In genomic region chr20:40962733-40963504, GRCh38 we compare ENCODE assay signal across 1 cellular context.
TF ChIP-seq lines count a peak whose summit lies in the region.

No MANE protein-coding gene starts in this region.

TF ChIP-seq in HepG2, 621 proteins besides CTCF, POLR2A, EP300 and RAD21 (continued from another document):
- TF ChIP-seq ZNF770 (CRISPR knock-in tag; IDR thresholded peaks at IDR 0.05) (0 out of 2 replicates have a peak, but pooled peaks have one; percentile 37), MIER3 (CRISPR knock-in tag; IDR thresholded peaks at IDR 0.05; ENCODE audit: borderline replicate concordance) (peak; percentile 31; the same call in 1 of the 2 replicates), ZBTB7B (CRISPR knock-in tag; IDR thresholded peaks at IDR 0.05) (no peak), MTERF4 (CRISPR knock-in tag; IDR thresholded peaks at IDR 0.05) (peak; percentile 31; the same call in 1 of the 2 replicates), SRSF1 (optimal IDR thresholded peaks at IDR 0.05; ENCODE audit: low read depth, low read length) (peak; percentile 76), THAP9 (CRISPR knock-in tag; IDR thresholded peaks at IDR 0.05; ENCODE audit: borderline replicate concordance) (peak; percentile 35), PRMT3 (CRISPR knock-in tag; IDR thresholded peaks at IDR 0.05; ENCODE audit: borderline replicate concordance, low read depth) (no peak), NR2F6 (IDR thresholded peaks at IDR 0.05) (no peak), NR2F6 (CRISPR knock-in tag; IDR thresholded peaks at IDR 0.05) (peak; percentile 35; the same call in 1 of the 2 replicates), IKZF4 (CRISPR knock-in tag; IDR thresholded peaks at IDR 0.05; ENCODE audit: borderline replicate concordance, low read depth, not compliant biosample characterization) (no peak), ZNF746 (CRISPR knock-in tag; IDR thresholded peaks at IDR 0.05) (0 out of 2 replicates have a peak, but pooled peaks have one; percentile 50), ATF1 (CRISPR knock-in tag; IDR thresholded peaks at IDR 0.05) (no peak), ZSCAN29 (CRISPR knock-in tag; conservative IDR thresholded peaks at IDR 0.05) (no peak), ZNF619 (CRISPR knock-in tag; IDR thresholded peaks at IDR 0.05) (peak; percentile 89; the same call in 1 of the 2 replicates), ZNF337 (CRISPR knock-in tag; IDR thresholded peaks at IDR 0.05; ENCODE audit: borderline replicate concordance, low read depth) (peak; percentile 40; the same call in 1 of the 2 replicates), NFKB2 (CRISPR knock-in tag; IDR thresholded peaks at IDR 0.05; ENCODE audit: borderline replicate concordance) (peak; percentile 68; the same call in 1 of the 2 replicates), SPEN (CRISPR knock-in tag; IDR thresholded peaks at IDR 0.05; ENCODE audit: low read depth) (peak; percentile 42; the same call in 1 of the 2 replicates), PRDM4 (CRISPR knock-in tag; IDR thresholded peaks at IDR 0.05; ENCODE audit: borderline replicate concordance) (no peak), ZNF367 (CRISPR knock-in tag; IDR thresholded peaks at IDR 0.05; ENCODE audit: borderline replicate concordance) (no peak), MXD4 (CRISPR knock-in tag; IDR thresholded peaks at IDR 0.05) (peak; percentile 42; the same call in 1 of the 2 replicates), STAG1 (CRISPR knock-in tag; IDR thresholded peaks at IDR 0.05) (peak; percentile 94), GZF1 (CRISPR knock-in tag; IDR thresholded peaks at IDR 0.05) (0 out of 2 replicates have a peak, but pooled peaks have one; percentile 54), MZF1 (CRISPR knock-in tag; IDR thresholded peaks at IDR 0.05; ENCODE audit: borderline replicate concordance) (no peak), ZNF30 (CRISPR knock-in tag; IDR thresholded peaks at IDR 0.05) (0 out of 2 replicates have a peak, but pooled peaks have one; percentile 30), ETV5 (CRISPR knock-in tag; IDR thresholded peaks at IDR 0.05; ENCODE audit: borderline replicate concordance) (peak; percentile 17; the same call in 1 of the 2 replicates), ZSCAN12 (CRISPR knock-in tag; IDR thresholded peaks at IDR 0.05) (no peak), ZBTB4 (CRISPR knock-in tag; IDR thresholded peaks at IDR 0.05; ENCODE audit: borderline replicate concordance) (no peak), ZSCAN22 (CRISPR knock-in tag; IDR thresholded peaks at IDR 0.05) (no peak), IRF2 (CRISPR knock-in tag; IDR thresholded peaks at IDR 0.05) (0 out of 2 replicates have a peak, but pooled peaks have one; percentile 77), SKI (IDR thresholded peaks at IDR 0.05; ENCODE audit: partially characterized antibody) (peak; percentile 47)
